Comparison of ENCODE assay signal across 16 cellular contexts in genomic region chr5:32144637-32145207, GRCh38. TPM values are rescaled to one million over a fixed set of nuclear protein-coding genes. Genes with fewer than 3 reads are reported as not detected.
DNase-seq lines count a peak whose midpoint lies in the region; ATAC-seq and TF ChIP-seq lines count a peak whose summit lies in the region.
"Had no signal": no experiment of that assay in that cellular context is flagged by ENCODE, and none has a peak within 500 bp of the region (broad histone marks: within the 10 kb centered on the region; RNA-seq: fewer than 3 reads in every experiment).

No MANE protein-coding gene starts in this region.

- H3K27ac ChIP-seq in CD4-positive, alpha-beta T cell (ENCODE audit: low read depth, low read length): no peak overlapping the region
- H3K27ac ChIP-seq: BLaER1 treated with 17β-estradiol and CSF1 and Interleukin-3, amounts not matched to agents 10 nM and 100 nM; gastroesophageal sphincter; pancreas; thoracic aorta had no signal

- H3K4me3 Mint-ChIP-seq in CD4-positive, alpha-beta T cell: no peak overlapping the region
- no peak overlapping the region; the same call in 1 of the 2 replicates for H3K4me3 Mint-ChIP-seq in HFFc6
- peak overlapping the region in 1 of 2 donors; percentile 18 for H3K4me3 Mint-ChIP-seq in effector memory CD8-positive, alpha-beta T cell
- H3K4me3 Mint-ChIP-seq in naive thymus-derived CD8-positive, alpha-beta T cell: no peak overlapping the region
- H3K4me3 Mint-ChIP-seq: activated CD8-positive, alpha-beta T cell treated with anti-CD3 and anti-CD28 coated beads, Interleukin-2, amount 10 ng/mL, durations not matched to agents 7 days and 5 days had no signal

- in situ Hi-C loops in HAP-1 (cut with MboI; ENCODE audit: low sequenced_read_pairs): no loop called here

- H3K27me3 ChIP-seq in CD4-positive, alpha-beta T cell (ENCODE audit: control insufficient read depth, insufficient read depth, low read length): no peaks in the 10 kb centered on the region
- no peaks in the 10 kb centered on the region for H3K27me3 ChIP-seq in HAP-1 (ENCODE audit: low read depth)
- H3K27me3 ChIP-seq: BLaER1 treated with 17β-estradiol and CSF1 and Interleukin-3, amounts not matched to agents 10 nM and 100 nM; gastroesophageal sphincter; pancreas had no signal

- intact Hi-C loops in CD4-positive, alpha-beta T cell (cut with DNase I, micrococcal nuclease): no loop called here

- DNase-seq in CD4-positive, alpha-beta T cell: no peak
- DNase-seq in HFFc6: no peak
- no peak for DNase-seq in effector memory CD8-positive, alpha-beta T cell
- DNase-seq in naive thymus-derived CD8-positive, alpha-beta T cell: no peak
- DNase-seq in HAP-1 (ENCODE audit: low spot score in 2 of 2): no peak
- DNase-seq: activated CD8-positive, alpha-beta T cell treated with anti-CD3 and anti-CD28 coated beads, Interleukin-2, amount 10 ng/mL, durations not matched to agents 7 days and 5 days; activated gamma-delta T cell; central memory CD4-positive, alpha-beta T cell; DND-41; NCI-H2029 treated with DMSO at 0.1 percent for 48 hours had no signal

- peaks cover 8% of the 10 kb centered on the region for H3K4me1 ChIP-seq in HAP-1

- no peaks in the 10 kb centered on the region for H3K9me3 Mint-ChIP-seq in CD4-positive, alpha-beta T cell
- H3K9me3 Mint-ChIP-seq in HFFc6: no peaks in the 10 kb centered on the region
- H3K9me3 Mint-ChIP-seq in effector memory CD8-positive, alpha-beta T cell: no peaks in the 10 kb centered on the region
- H3K9me3 Mint-ChIP-seq in naive thymus-derived CD8-positive, alpha-beta T cell: peaks cover 0 to 2% (median 0%) of the 10 kb centered on the region in 9 donors

- peaks cover 19% of the 10 kb centered on the region for H3K36me3 ChIP-seq in HAP-1 (replicated peaks)
- H3K36me3 ChIP-seq: pancreas, thoracic aorta had no signal

- no peak overlapping the region for H3K4me3 ChIP-seq in HAP-1
- H3K4me3 ChIP-seq: BLaER1 treated with 17β-estradiol and CSF1 and Interleukin-3, amounts not matched to agents 10 nM and 100 nM; gastroesophageal sphincter; pancreas; thoracic aorta had no signal

- H3K36me3 Mint-ChIP-seq in CD4-positive, alpha-beta T cell (ENCODE audit: low read depth): peaks cover 57% of the 10 kb centered on the region
- H3K36me3 Mint-ChIP-seq in HFFc6 (ENCODE audit: low read depth): peaks cover 20% of the 10 kb centered on the region
- peaks cover 26% of the 10 kb centered on the region for H3K36me3 Mint-ChIP-seq in effector memory CD8-positive, alpha-beta T cell (ENCODE audit: insufficient read depth)
- H3K36me3 Mint-ChIP-seq in naive thymus-derived CD8-positive, alpha-beta T cell: peaks cover 0 to 43% (median 12%) of the 10 kb centered on the region in 3 donors

- CTCF ChIA-PET in CD4-positive, alpha-beta T cell (lab: Charles Lee): no interaction called here

- H3K27me3 Mint-ChIP-seq in CD4-positive, alpha-beta T cell: no peaks in the 10 kb centered on the region
- no peaks in the 10 kb centered on the region for H3K27me3 Mint-ChIP-seq in HFFc6 (ENCODE audit: insufficient read depth)
- no peaks in the 10 kb centered on the region for H3K27me3 Mint-ChIP-seq in effector memory CD8-positive, alpha-beta T cell
- no peaks in the 10 kb centered on the region for H3K27me3 Mint-ChIP-seq in naive thymus-derived CD8-positive, alpha-beta T cell

- peaks cover 57% of the 10 kb centered on the region for H3K4me1 Mint-ChIP-seq in CD4-positive, alpha-beta T cell (ENCODE audit: low read depth)
- peaks cover 51% of the 10 kb centered on the region for H3K4me1 Mint-ChIP-seq in HFFc6 (ENCODE audit: low read depth)
- H3K4me1 Mint-ChIP-seq in effector memory CD8-positive, alpha-beta T cell (ENCODE audit: low read depth in 2 of 2): peaks cover 30 to 62% of the 10 kb centered on the region in 2 donors
- peaks cover 20 to 53% (median 45%) of the 10 kb centered on the region in 4 donors for H3K4me1 Mint-ChIP-seq in naive thymus-derived CD8-positive, alpha-beta T cell

- H3K27ac Mint-ChIP-seq in CD4-positive, alpha-beta T cell: peak overlapping the region; percentile 18
- peak overlapping the region; percentile 15; the same call in 1 of the 2 replicates for H3K27ac Mint-ChIP-seq in HFFc6
- H3K27ac Mint-ChIP-seq in effector memory CD8-positive, alpha-beta T cell: peak overlapping the region; percentile 63 to 79
- peak overlapping the region in 8 of 10 donors; percentile 7 to 69 (median 48) for H3K27ac Mint-ChIP-seq in naive thymus-derived CD8-positive, alpha-beta T cell
- H3K27ac Mint-ChIP-seq: activated CD8-positive, alpha-beta T cell treated with anti-CD3 and anti-CD28 coated beads, Interleukin-2, amount 10 ng/mL, durations not matched to agents 7 days and 5 days had no signal

- no peak for ATAC-seq in CD4-positive, alpha-beta T cell (ENCODE audit: poor library complexity)
- no peak for ATAC-seq in effector memory CD8-positive, alpha-beta T cell (replicated peaks)
- ATAC-seq in naive thymus-derived CD8-positive, alpha-beta T cell: no peak
- ATAC-seq in GM21423 (IDR thresholded peaks at IDR 0.05; ENCODE audit: unreplicated experiment) (no peak), HG03565 (IDR thresholded peaks at IDR 0.05; ENCODE audit: unreplicated experiment) (no peak)
- ATAC-seq: activated CD8-positive, alpha-beta T cell treated with anti-CD3 and anti-CD28 coated beads, Interleukin-2, amount 10 ng/mL, durations not matched to agents 7 days and 5 days; gastroesophageal sphincter had no signal

- H3K9me3 ChIP-seq in CD4-positive, alpha-beta T cell (ENCODE audit: control insufficient read depth, low read length): no peaks in the 10 kb centered on the region
- peaks cover 2% of the 10 kb centered on the region; the same call in 1 of the 2 replicates for H3K9me3 ChIP-seq in HAP-1
- H3K9me3 ChIP-seq: gastroesophageal sphincter, pancreas, thoracic aorta had no signal

- TF ChIP-seq CTCF in CD4-positive, alpha-beta T cell (IDR thresholded peaks at IDR 0.05): no peak
- TF ChIP-seq CTCF in HFFc6 (IDR thresholded peaks at IDR 0.05): no peak

- POLR2A ChIA-PET in CD4-positive, alpha-beta T cell (lab: Charles Lee): no interaction called here
- POLR2A ChIA-PET in naive thymus-derived CD8-positive, alpha-beta T cell (lab: Charles Lee): no interaction called here

RNA-seq across cellular contexts. Expression of gene GOLPH3, which starts 29.4 kb away (rescaled TPM):
- total RNA-seq in CD4-positive, alpha-beta T cell: 10 to 100 TPM; 52.0 to 55.4 TPM
- 10 to 100 TPM; 86.3 to 97.0 (median 93.8) TPM for total RNA-seq in HFFc6 (2021; fragmentation: NEBNext Ultra II Directional; extraction: Animal tissue kit (Norgen Biotek cat#: 25700))
- 10 to 100 TPM; 63.7 to 65.7 TPM for total RNA-seq in naive thymus-derived CD8-positive, alpha-beta T cell
- polyA plus RNA-seq in naive thymus-derived CD8-positive, alpha-beta T cell: 10 to 100 TPM; 64.0 to 88.0 (median 74.3) TPM

Comparison
In these comparisons a context has a peak if more than half of its experiments do, and no peak if none do; other contexts are left out.
1. H3K27ac Mint-ChIP-seq: peak in every context shown above with its lines; median percentile 71 in effector memory CD8-positive, alpha-beta T cell; 48 in naive thymus-derived CD8-positive, alpha-beta T cell; 18 in CD4-positive, alpha-beta T cell; 15 in HFFc6.